Comparison of ENCODE assay signal across 7 cellular contexts in the genomic region with DNA sequence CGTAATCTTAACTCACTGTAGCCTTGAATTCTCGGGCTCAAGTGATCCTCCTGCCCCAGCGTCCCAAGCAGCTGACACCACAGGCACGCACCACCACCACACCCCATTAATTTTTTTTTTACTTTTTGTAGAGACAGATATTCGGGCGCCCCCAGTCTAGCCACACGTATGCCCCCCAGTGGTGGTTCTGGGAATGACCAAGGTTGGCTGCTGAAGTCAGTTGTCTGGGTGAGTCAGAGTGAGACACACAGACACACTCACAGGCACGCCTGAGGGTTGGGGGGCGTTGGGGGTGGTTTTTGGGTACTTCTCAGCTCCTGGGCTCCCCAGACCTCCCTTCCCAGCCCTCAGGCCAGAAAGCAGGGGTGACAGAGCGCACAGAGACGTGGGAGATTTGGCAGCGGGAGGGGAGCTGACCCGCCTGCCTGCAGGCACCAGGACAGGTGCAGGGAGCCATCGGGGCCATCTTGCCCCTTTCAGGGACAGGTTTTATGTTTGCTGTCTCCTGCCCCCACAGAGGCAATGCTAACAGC. TPM values are rescaled to one million over a fixed set of nuclear protein-coding genes. Genes with fewer than 3 reads are reported as not detected.
DNase-seq lines count a peak whose midpoint lies in the region; FAIRE-seq and TF ChIP-seq lines count a peak whose summit lies in the region.

No MANE protein-coding gene starts in this region.

- POLR2A ChIA-PET in PC-9 (lab: Charles Lee; ENCODE audit: unreplicated experiment): interaction anchor here (0.6 kb wide), 1 partner anchor 92 kb away, joined by 10 read pairs; no protein-coding TSS in a partner anchor

- H4K20me1 ChIP-seq in PC-9 (ENCODE audit: insufficient read depth) (0 out of 2 replicates have a peak, but pooled peaks cover 3% of the 10 kb centered on the region), fibroblast of lung (ENCODE audit: control insufficient read depth, extremely low read depth, insufficient read depth, low read length) (no peaks in the 10 kb centered on the region)

- H3K4me2 ChIP-seq in PC-9: peak overlapping the region; percentile 60
- H3K4me2 ChIP-seq in fibroblast of lung (ENCODE audit: extremely low read depth, insufficient read depth, low read length): no peak overlapping the region

- H3K79me2 ChIP-seq in PC-9 (ENCODE audit: low read depth) (no peaks in the 10 kb centered on the region), fibroblast of lung (ENCODE audit: control insufficient read depth, insufficient read depth, low read length) (no peaks in the 10 kb centered on the region)

- H3K9me3 Mint-ChIP-seq in activated T-cell treated with anti-CD3 and anti-CD28 coated beads, Interleukin-2, amount 50 U/mL, for 24 hours: no peaks in the 10 kb centered on the region

- no TSS peak for BruUV-seq in PC-9 (replicated peaks; lab: Mats Ljungman, UMichigan)

- H3K9ac ChIP-seq in fibroblast of lung (ENCODE audit: insufficient read depth, low read length): no peak overlapping the region

- peaks cover 21% of the 10 kb centered on the region for H3K4me1 Mint-ChIP-seq in activated T-cell treated with anti-CD3 and anti-CD28 coated beads, Interleukin-2, amount 50 U/mL, for 24 hours (ENCODE audit: low read depth)

- intact Hi-C loops in PC-9 (cut with micrococcal nuclease; ENCODE audit: unreplicated experiment): loop anchor here (1.0 kb wide), 3 partner anchors 22 to 144 kb away; a partner anchor contains a TSS

- H3F3A ChIP-seq in PC-9 (ENCODE audit: insufficient read depth, low read depth): peaks cover 26% of the 10 kb centered on the region

- peaks cover 18% of the 10 kb centered on the region for H3K36me3 Mint-ChIP-seq in activated T-cell treated with anti-CD3 and anti-CD28 coated beads, Interleukin-2, amount 50 U/mL, for 24 hours (ENCODE audit: low read depth)

- CTCF ChIA-PET in PC-9 (lab: Charles Lee): interaction anchor here (0.5 to 0.6 kb wide), 2 partner anchors 143 to 222 kb away, joined by 3 to 6 read pairs; a partner anchor contains a TSS

- H3K27me3 ChIP-seq in PC-9 (ENCODE audit: insufficient read depth, low read depth): no peaks in the 10 kb centered on the region
- H3K27me3 ChIP-seq in fibroblast of lung (ENCODE audit: control insufficient read depth, insufficient read depth, low read length): no peaks in the 10 kb centered on the region
- peaks cover 62% of the 10 kb centered on the region for H3K27me3 ChIP-seq in neutrophil

- DNase-seq in GM12891 (ENCODE audit: insufficient read length, low spot score): peak; percentile 92
- DNase-seq in HS-5 (ENCODE audit: low read depth): peak; percentile 33
- peak; percentile 76 to 93 for DNase-seq in PC-9
- DNase-seq in activated T-cell treated with anti-CD3 and anti-CD28 coated beads, Interleukin-2, amount 50 U/mL, for 24 hours: peak; percentile 89
- peak; percentile 68 to 77 for DNase-seq in fibroblast of lung (ENCODE audit: low read depth in 2 of 2)
- DNase-seq in substantia nigra (lab: John Stamatoyannopoulos, UW): peak in 35 of 49 donors; percentile 14 to 73 (median 51)

- no peak overlapping the region for H3K4me3 Mint-ChIP-seq in activated T-cell treated with anti-CD3 and anti-CD28 coated beads, Interleukin-2, amount 50 U/mL, for 24 hours

- H3K4me3 ChIP-seq in PC-9 (no peak overlapping the region), fibroblast of lung (replicated peaks in 1 of 4; ENCODE audit: control extremely low read depth in 1 of 4, insufficient read depth in 1 of 4, low read depth in 3 of 4, low read length in 4 of 4) (no peak overlapping the region), neutrophil (ENCODE audit: low read depth in 1 of 2, low read length in 1 of 2) (no peak overlapping the region)

- H3K27me3 Mint-ChIP-seq in activated T-cell treated with anti-CD3 and anti-CD28 coated beads, Interleukin-2, amount 50 U/mL, for 24 hours: peaks cover 20% of the 10 kb centered on the region

- H3K36me3 ChIP-seq in PC-9 (ENCODE audit: low read depth) (no peaks in the 10 kb centered on the region), fibroblast of lung (ENCODE audit: control insufficient read depth, insufficient read depth, low read length) (peaks cover 3% of the 10 kb centered on the region), neutrophil (no peaks in the 10 kb centered on the region)

- peak; percentile 84 for FAIRE-seq in GM12891 (lab: Jason Lieb, UNC)

- TF ChIP-seq CTCF in PC-9 (conservative IDR thresholded peaks at IDR 0.05) (peak; percentile 93), fibroblast of lung (conservative IDR thresholded peaks at IDR 0.05 in 1 of 2, IDR thresholded peaks at IDR 0.05 in 1 of 2; ENCODE audit: low read depth in 1 of 2, low read length in 2 of 2) (peak; percentile 79 to 86), neutrophil (IDR thresholded peaks at IDR 0.05) (peak; percentile 76)

- H3K9me2 ChIP-seq in PC-9 (ENCODE audit: insufficient read depth): no peaks in the 10 kb centered on the region

- H3K27ac ChIP-seq in PC-9: no peak overlapping the region
- H3K27ac ChIP-seq in fibroblast of lung (ENCODE audit: insufficient read depth, low read length): no peak overlapping the region
- H3K27ac ChIP-seq in neutrophil: no peak overlapping the region
- H3K27ac ChIP-seq in substantia nigra (ENCODE audit: low read depth, low read length, poor library complexity, severe bottlenecking): no peak overlapping the region

- H2AFZ ChIP-seq in PC-9 (no peak overlapping the region), fibroblast of lung (ENCODE audit: low read length) (no peak overlapping the region)

- H3K9me3 ChIP-seq in PC-9 (ENCODE audit: insufficient read depth, low read depth) (no peaks in the 10 kb centered on the region), fibroblast of lung (ENCODE audit: control insufficient read depth, insufficient read depth, low read depth, low read length) (no peaks in the 10 kb centered on the region), neutrophil (no peaks in the 10 kb centered on the region)

- TF ChIP-seq POLR2A in GM12891 (IDR thresholded peaks at IDR 0.05; ENCODE audit: low read depth, low read length): no peak

- H3K27ac Mint-ChIP-seq in activated T-cell treated with anti-CD3 and anti-CD28 coated beads, Interleukin-2, amount 50 U/mL, for 24 hours: no peak overlapping the region

- H3K4me1 ChIP-seq in PC-9 (replicated peaks; ENCODE audit: insufficient read depth): peaks cover 18% of the 10 kb centered on the region
- peaks cover 2% of the 10 kb centered on the region for H3K4me1 ChIP-seq in fibroblast of lung (ENCODE audit: control insufficient read depth, extremely low read depth, insufficient read depth, low read length)
- H3K4me1 ChIP-seq in neutrophil (ENCODE audit: control insufficient read depth in 1 of 2, insufficient read depth in 1 of 2, low read depth in 1 of 2, low read length in 1 of 2): peaks cover 5 to 15% of the 10 kb centered on the region in 2 experiments

TF ChIP-seq in GM12891, 5 proteins besides CTCF, POLR2A, EP300 and RAD21:
- TF ChIP-seq TAF1 (IDR thresholded peaks at IDR 0.05; ENCODE audit: low read depth, low read length) (no peak), POU2F2 (IDR thresholded peaks at IDR 0.05; ENCODE audit: low read depth, low read length) (no peak), PAX5 (IDR thresholded peaks at IDR 0.05; ENCODE audit: insufficient read depth, low read length, severe bottlenecking) (no peak), SPI1 (IDR thresholded peaks at IDR 0.05; ENCODE audit: low read depth, low read length) (no peak), POLR2AphosphoS5 (IDR thresholded peaks at IDR 0.05; ENCODE audit: low read depth, low read length) (no peak)

RNA-seq across cellular contexts. Expression of a gene that starts 4.2 kb away (rescaled TPM):
- not detected for polyA plus RNA-seq in GM12891 (2012; ENCODE audit: low read depth, missing spikeins)
- total RNA-seq in PC-9 (2021) (5.4 and 5.9 TPM in 2 replicates), fibroblast of lung (under 0.01 TPM in 1 of 2 replicates, not detected in the other)
- not detected in 2 replicates for polyA plus RNA-seq in fibroblast of lung
- not detected in 2 replicates for polyA plus RNA-seq in fibroblast of lung (2012)
- not detected in 2 replicates for polyA minus RNA-seq in fibroblast of lung (ENCODE audit: low replicate concordance)

RNA-seq across cellular contexts. Expression of a gene that starts 13.8 kb away (rescaled TPM):
- polyA plus RNA-seq in GM12891 (2012; ENCODE audit: low read depth, missing spikeins): 18.6 TPM
- total RNA-seq in PC-9 (2021) (73.4 and 90.4 TPM in 2 replicates), fibroblast of lung (10.8 and 13.4 TPM in 2 replicates)
- polyA plus RNA-seq in fibroblast of lung: 15.0 and 22.8 TPM in 2 replicates
- polyA plus RNA-seq in fibroblast of lung (2012): 24.7 and 26.0 TPM in 2 replicates
- polyA minus RNA-seq in fibroblast of lung (ENCODE audit: low replicate concordance): 21.8 and 30.1 TPM in 2 replicates

RNA-seq across cellular contexts. Expression of a gene that starts 22.1 kb away (rescaled TPM):
- polyA plus RNA-seq in GM12891 (2012; ENCODE audit: low read depth, missing spikeins): 0.89 TPM
- total RNA-seq in PC-9 (2021) (10.5 and 22.8 TPM in 2 replicates), fibroblast of lung (0.66 and 0.77 TPM in 2 replicates)
- 0.08 TPM in 1 of 2 replicates, not detected in the other for polyA plus RNA-seq in fibroblast of lung
- polyA plus RNA-seq in fibroblast of lung (2012): 0.15 and 0.21 TPM in 2 replicates
- polyA minus RNA-seq in fibroblast of lung (ENCODE audit: low replicate concordance): not detected in 2 replicates

RNA-seq across cellular contexts. Expression of a gene that starts 22.4 kb away (rescaled TPM):
- 8.5 TPM for polyA plus RNA-seq in GM12891 (2012; ENCODE audit: low read depth, missing spikeins)
- total RNA-seq in PC-9 (2021) (23.7 and 38.5 TPM in 2 replicates), fibroblast of lung (7.4 and 13.0 TPM in 2 replicates)
- polyA plus RNA-seq in fibroblast of lung: 1.7 and 2.6 TPM in 2 replicates
- 5.6 and 7.2 TPM in 2 replicates for polyA plus RNA-seq in fibroblast of lung (2012)
- 2.4 and 6.2 TPM in 2 replicates for polyA minus RNA-seq in fibroblast of lung (ENCODE audit: low replicate concordance)

Comparison
In these comparisons a context has a peak if more than half of its experiments do, and no peak if none do; other contexts are left out.
1. DNase-seq: peak in every context shown above with its lines; median percentile 92 in GM12891; 89 in activated T-cell treated with anti-CD3 and anti-CD28 coated beads, Interleukin-2, amount 50 U/mL, for 24 hours; 84 in PC-9; 72 in fibroblast of lung; 51 in substantia nigra; 33 in HS-5.